2 cellular contexts compared by ENCODE assay signal in genomic region chr4:120589787-120590186, GRCh38.
TF ChIP-seq lines count a peak whose summit lies in the region.

No MANE protein-coding gene starts in this region.

TF ChIP-seq in HepG2, 621 proteins besides CTCF, POLR2A, EP300 and RAD21 (continued from another document):
- TF ChIP-seq ZNF318 (CRISPR knock-in tag; IDR thresholded peaks at IDR 0.05) (no peak), RCOR2 (CRISPR knock-in tag; IDR thresholded peaks at IDR 0.05) (no peak), ZBTB26 (CRISPR knock-in tag; IDR thresholded peaks at IDR 0.05; ENCODE audit: borderline replicate concordance) (no peak), MIER2 (CRISPR knock-in tag; IDR thresholded peaks at IDR 0.05) (no peak), ZMYM2 (CRISPR knock-in tag; IDR thresholded peaks at IDR 0.05) (no peak), ZNF891 (CRISPR knock-in tag; IDR thresholded peaks at IDR 0.05) (no peak), GATAD2A (CRISPR knock-in tag; IDR thresholded peaks at IDR 0.05) (no peak), ZNF235 (CRISPR knock-in tag; IDR thresholded peaks at IDR 0.05; ENCODE audit: borderline replicate concordance) (no peak), MAFF (IDR thresholded peaks at IDR 0.05; ENCODE audit: low read depth, low read length) (peak; percentile 94), ARNT2 (CRISPR knock-in tag; IDR thresholded peaks at IDR 0.05; ENCODE audit: low read depth) (no peak), U2AF2 (IDR thresholded peaks at IDR 0.05; ENCODE audit: low read depth, low read length) (no peak)
- TF ChIP-seq, protein P1, sequence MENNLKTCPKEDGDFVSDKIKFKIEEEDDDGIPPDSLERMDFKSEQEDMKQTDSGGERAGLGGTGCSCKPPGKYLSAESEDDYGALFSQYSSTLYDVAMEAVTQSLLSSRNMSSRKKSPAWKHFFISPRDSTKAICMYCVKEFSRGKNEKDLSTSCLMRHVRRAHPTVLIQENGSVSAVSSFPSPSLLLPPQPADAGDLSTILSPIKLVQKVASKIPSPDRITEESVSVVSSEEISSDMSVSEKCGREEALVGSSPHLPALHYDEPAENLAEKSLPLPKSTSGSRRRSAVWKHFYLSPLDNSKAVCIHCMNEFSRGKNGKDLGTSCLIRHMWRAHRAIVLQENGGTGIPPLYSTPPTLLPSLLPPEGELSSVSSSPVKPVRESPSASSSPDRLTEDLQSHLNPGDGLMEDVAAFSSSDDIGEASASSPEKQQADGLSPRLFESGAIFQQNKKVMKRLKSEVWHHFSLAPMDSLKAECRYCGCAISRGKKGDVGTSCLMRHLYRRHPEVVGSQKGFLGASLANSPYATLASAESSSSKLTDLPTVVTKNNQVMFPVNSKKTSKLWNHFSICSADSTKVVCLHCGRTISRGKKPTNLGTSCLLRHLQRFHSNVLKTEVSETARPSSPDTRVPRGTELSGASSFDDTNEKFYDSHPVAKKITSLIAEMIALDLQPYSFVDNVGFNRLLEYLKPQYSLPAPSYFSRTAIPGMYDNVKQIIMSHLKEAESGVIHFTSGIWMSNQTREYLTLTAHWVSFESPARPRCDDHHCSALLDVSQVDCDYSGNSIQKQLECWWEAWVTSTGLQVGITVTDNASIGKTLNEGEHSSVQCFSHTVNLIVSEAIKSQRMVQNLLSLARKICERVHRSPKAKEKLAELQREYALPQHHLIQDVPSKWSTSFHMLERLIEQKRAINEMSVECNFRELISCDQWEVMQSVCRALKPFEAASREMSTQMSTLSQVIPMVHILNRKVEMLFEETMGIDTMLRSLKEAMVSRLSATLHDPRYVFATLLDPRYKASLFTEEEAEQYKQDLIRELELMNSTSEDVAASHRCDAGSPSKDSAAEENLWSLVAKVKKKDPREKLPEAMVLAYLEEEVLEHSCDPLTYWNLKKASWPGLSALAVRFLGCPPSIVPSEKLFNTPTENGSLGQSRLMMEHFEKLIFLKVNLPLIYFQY (CRISPR knock-in tag; IDR thresholded peaks at IDR 0.05; ENCODE audit: borderline replicate concordance): no peak

TF ChIP-seq in K562, 482 proteins besides CTCF, POLR2A, EP300 and RAD21 (continued from another document):
- TF ChIP-seq, protein P2, sequence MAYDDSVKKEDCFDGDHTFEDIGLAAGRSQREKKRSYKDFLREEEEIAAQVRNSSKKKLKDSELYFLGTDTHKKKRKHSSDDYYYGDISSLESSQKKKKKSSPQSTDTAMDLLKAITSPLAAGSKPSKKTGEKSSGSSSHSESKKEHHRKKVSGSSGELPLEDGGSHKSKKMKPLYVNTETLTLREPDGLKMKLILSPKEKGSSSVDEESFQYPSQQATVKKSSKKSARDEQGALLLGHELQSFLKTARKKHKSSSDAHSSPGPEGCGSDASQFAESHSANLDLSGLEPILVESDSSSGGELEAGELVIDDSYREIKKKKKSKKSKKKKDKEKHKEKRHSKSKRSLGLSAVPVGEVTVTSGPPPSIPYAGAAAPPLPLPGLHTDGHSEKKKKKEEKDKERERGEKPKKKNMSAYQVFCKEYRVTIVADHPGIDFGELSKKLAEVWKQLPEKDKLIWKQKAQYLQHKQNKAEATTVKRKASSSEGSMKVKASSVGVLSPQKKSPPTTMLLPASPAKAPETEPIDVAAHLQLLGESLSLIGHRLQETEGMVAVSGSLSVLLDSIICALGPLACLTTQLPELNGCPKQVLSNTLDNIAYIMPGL (CRISPR knock-in tag; IDR thresholded peaks at IDR 0.05): no peak
- TF ChIP-seq, protein P3, sequence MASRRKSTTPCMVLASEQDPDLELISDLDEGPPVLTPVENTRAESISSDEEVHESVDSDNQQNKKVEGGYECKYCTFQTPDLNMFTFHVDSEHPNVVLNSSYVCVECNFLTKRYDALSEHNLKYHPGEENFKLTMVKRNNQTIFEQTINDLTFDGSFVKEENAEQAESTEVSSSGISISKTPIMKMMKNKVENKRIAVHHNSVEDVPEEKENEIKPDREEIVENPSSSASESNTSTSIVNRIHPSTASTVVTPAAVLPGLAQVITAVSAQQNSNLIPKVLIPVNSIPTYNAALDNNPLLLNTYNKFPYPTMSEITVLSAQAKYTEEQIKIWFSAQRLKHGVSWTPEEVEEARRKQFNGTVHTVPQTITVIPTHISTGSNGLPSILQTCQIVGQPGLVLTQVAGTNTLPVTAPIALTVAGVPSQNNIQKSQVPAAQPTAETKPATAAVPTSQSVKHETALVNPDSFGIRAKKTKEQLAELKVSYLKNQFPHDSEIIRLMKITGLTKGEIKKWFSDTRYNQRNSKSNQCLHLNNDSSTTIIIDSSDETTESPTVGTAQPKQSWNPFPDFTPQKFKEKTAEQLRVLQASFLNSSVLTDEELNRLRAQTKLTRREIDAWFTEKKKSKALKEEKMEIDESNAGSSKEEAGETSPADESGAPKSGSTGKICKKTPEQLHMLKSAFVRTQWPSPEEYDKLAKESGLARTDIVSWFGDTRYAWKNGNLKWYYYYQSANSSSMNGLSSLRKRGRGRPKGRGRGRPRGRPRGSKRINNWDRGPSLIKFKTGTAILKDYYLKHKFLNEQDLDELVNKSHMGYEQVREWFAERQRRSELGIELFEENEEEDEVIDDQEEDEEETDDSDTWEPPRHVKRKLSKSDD (conservative IDR thresholded peaks at IDR 0.05; ENCODE audit: low read length): no peak
- TF ChIP-seq ZNF316 (IDR thresholded peaks at IDR 0.05): peak; percentile 73
